Comparison of ENCODE assay signal across 19 cellular contexts in the genomic region with DNA sequence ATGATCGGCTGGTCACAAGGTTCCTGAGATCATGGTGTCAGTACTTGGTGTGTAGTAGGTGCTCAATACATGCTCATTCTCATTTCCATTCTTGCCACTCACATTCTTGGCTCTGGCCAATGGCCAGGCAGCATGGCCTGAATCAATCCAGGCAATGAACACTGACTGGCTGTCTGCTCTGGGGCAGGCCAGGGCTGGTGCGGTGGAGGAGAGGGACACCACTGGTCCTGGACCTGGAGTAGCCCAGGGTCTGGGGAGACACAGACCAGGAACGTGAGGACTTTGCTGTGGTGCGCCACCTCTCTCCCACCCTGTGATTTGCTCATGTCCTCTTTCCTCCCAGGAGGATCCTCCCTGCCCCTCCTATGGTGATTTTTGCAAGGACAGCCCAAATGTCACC.
"Had no signal": no experiment of that assay in that cellular context is flagged by ENCODE, and none has a peak within 500 bp of the region (broad histone marks: within the 10 kb centered on the region; RNA-seq: fewer than 3 reads in every experiment).

No MANE protein-coding gene starts in this region.

- ATAC-seq: Panc1, PC-3 had no signal

- H3K27ac ChIP-seq: RWPE1, SJSA1, SK-N-MC had no signal

- H3K4me3 ChIP-seq: SJSA1, SK-N-MC had no signal

- H3K36me3 ChIP-seq: SJSA1 had no signal

- H3K9me3 ChIP-seq: SJSA1 had no signal

- DNase-seq: KBM-7, NCI-H1092 treated with DMSO at 0.1 percent for 48 hours, NCI-H1436, NCI-H187, NCI-H2029, NCI-H2081 treated with DMSO at 0.1 percent for 48 hours, NCI-H2171, NCI-H226, NCI-H446, NCI-H510A, NCI-H524 treated with DMSO at 0.1 percent for 48 hours, NCI-H69, NCI-H774, PC-3, SIG-M5 had no signal

- H3K4me1 ChIP-seq: SJSA1 had no signal

- H3K27me3 ChIP-seq: SJSA1 had no signal
